In the genomic region with DNA sequence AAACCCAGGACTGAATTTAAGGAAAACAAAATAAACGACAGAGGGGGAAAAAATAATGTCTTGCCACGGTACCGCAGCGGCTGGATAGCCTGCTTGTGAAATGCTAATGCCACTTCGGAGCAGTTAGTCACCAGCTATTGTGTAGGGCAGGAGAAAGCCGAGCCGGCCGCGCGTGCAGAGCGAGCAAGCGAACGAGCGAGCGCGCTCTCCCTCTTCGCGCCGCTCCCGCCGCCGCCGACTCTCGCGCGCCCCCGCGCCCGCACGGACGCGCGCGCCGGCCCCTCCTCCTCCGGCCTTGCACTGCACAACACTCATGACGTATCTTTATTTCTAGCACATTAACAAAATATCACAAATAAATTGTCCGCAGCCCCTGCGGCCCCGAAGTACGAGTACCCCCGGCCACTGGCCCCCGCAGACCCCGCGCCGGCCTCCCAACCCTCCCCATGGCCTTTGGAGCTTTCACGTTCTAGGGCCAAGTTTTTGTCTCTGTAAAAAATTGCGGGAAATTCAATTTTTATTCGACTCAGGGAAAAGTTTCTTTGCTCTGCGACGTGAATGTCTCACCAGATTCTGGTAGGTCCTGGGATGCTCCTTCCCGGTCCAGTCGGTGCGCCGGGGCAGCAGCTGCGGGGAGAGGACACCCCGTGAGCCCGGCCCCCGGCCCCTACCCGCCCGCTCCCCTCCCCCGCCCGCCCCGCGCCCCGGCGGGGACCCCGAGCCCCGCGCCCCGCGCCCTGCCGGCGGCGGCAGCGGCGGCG, we compare ENCODE assay signal across 1 cellular context.
TF ChIP-seq lines count a peak whose summit lies in the region.

No MANE protein-coding gene starts in this region.

TF ChIP-seq in HepG2, 621 proteins besides CTCF, POLR2A, EP300 and RAD21 (continued from another document and continues in another):
- TF ChIP-seq ARID4A (CRISPR knock-in tag; IDR thresholded peaks at IDR 0.05; ENCODE audit: borderline replicate concordance), result peak; percentile 44; the same call in 1 of the 2 replicates
- no peak for TF ChIP-seq POGK (CRISPR knock-in tag; conservative IDR thresholded peaks at IDR 0.05)
- TF ChIP-seq, protein P1, sequence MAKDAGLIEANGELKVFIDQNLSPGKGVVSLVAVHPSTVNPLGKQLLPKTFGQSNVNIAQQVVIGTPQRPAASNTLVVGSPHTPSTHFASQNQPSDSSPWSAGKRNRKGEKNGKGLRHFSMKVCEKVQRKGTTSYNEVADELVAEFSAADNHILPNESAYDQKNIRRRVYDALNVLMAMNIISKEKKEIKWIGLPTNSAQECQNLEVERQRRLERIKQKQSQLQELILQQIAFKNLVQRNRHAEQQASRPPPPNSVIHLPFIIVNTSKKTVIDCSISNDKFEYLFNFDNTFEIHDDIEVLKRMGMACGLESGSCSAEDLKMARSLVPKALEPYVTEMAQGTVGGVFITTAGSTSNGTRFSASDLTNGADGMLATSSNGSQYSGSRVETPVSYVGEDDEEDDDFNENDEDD (CRISPR knock-in tag; IDR thresholded peaks at IDR 0.05; ENCODE audit: borderline replicate concordance), result peak; percentile 11; the same call in 1 of the 2 replicates
- 0 out of 2 replicates have a peak, but pooled peaks have one; percentile 12 for TF ChIP-seq ATF2 (CRISPR knock-in tag; IDR thresholded peaks at IDR 0.05)
- TF ChIP-seq YY1 (IDR thresholded peaks at IDR 0.05; ENCODE audit: insufficient read depth, insufficient replicate concordance, low read depth, low read length), result peak; percentile 41
- peak; percentile 48; the same call in 1 of the 2 replicates for TF ChIP-seq ZFX (CRISPR knock-in tag; IDR thresholded peaks at IDR 0.05; ENCODE audit: low read depth)
- TF ChIP-seq FOSL2 (CRISPR knock-in tag; IDR thresholded peaks at IDR 0.05), result peak; percentile 58
- peak; percentile 74 for TF ChIP-seq SIN3B (IDR thresholded peaks at IDR 0.05; ENCODE audit: low read length)
- 0 out of 2 replicates have a peak, but pooled peaks have one; percentile 58 for TF ChIP-seq SIN3A (IDR thresholded peaks at IDR 0.05; ENCODE audit: borderline replicate concordance, low read depth, low read length)
- TF ChIP-seq CENPT (CRISPR knock-in tag; IDR thresholded peaks at IDR 0.05; ENCODE audit: low read depth), result no peak
- TF ChIP-seq ZSCAN31 (CRISPR knock-in tag; IDR thresholded peaks at IDR 0.05; ENCODE audit: low read depth), result no peak
- 0 out of 2 replicates have a peak, but pooled peaks have one; percentile 6 for TF ChIP-seq FOXA3 (CRISPR knock-in tag; IDR thresholded peaks at IDR 0.05)
- 0 out of 2 replicates have a peak, but pooled peaks have one; percentile 51 for TF ChIP-seq MXD4 (CRISPR knock-in tag; IDR thresholded peaks at IDR 0.05)
- TF ChIP-seq ZNF616 (CRISPR knock-in tag; IDR thresholded peaks at IDR 0.05; ENCODE audit: low read depth), result 0 out of 2 replicates have a peak, but pooled peaks have one; percentile 28
- TF ChIP-seq, protein P2, sequence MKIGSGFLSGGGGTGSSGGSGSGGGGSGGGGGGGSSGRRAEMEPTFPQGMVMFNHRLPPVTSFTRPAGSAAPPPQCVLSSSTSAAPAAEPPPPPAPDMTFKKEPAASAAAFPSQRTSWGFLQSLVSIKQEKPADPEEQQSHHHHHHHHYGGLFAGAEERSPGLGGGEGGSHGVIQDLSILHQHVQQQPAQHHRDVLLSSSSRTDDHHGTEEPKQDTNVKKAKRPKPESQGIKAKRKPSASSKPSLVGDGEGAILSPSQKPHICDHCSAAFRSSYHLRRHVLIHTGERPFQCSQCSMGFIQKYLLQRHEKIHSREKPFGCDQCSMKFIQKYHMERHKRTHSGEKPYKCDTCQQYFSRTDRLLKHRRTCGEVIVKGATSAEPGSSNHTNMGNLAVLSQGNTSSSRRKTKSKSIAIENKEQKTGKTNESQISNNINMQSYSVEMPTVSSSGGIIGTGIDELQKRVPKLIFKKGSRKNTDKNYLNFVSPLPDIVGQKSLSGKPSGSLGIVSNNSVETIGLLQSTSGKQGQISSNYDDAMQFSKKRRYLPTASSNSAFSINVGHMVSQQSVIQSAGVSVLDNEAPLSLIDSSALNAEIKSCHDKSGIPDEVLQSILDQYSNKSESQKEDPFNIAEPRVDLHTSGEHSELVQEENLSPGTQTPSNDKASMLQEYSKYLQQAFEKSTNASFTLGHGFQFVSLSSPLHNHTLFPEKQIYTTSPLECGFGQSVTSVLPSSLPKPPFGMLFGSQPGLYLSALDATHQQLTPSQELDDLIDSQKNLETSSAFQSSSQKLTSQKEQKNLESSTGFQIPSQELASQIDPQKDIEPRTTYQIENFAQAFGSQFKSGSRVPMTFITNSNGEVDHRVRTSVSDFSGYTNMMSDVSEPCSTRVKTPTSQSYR (CRISPR knock-in tag; IDR thresholded peaks at IDR 0.05; ENCODE audit: borderline replicate concordance), result peak; percentile 52; the same call in 1 of the 2 replicates
- peak; percentile 80; the same call in 1 of the 2 replicates for TF ChIP-seq KDM5A (IDR thresholded peaks at IDR 0.05; ENCODE audit: borderline replicate concordance, low read length)
- TF ChIP-seq, protein P3, sequence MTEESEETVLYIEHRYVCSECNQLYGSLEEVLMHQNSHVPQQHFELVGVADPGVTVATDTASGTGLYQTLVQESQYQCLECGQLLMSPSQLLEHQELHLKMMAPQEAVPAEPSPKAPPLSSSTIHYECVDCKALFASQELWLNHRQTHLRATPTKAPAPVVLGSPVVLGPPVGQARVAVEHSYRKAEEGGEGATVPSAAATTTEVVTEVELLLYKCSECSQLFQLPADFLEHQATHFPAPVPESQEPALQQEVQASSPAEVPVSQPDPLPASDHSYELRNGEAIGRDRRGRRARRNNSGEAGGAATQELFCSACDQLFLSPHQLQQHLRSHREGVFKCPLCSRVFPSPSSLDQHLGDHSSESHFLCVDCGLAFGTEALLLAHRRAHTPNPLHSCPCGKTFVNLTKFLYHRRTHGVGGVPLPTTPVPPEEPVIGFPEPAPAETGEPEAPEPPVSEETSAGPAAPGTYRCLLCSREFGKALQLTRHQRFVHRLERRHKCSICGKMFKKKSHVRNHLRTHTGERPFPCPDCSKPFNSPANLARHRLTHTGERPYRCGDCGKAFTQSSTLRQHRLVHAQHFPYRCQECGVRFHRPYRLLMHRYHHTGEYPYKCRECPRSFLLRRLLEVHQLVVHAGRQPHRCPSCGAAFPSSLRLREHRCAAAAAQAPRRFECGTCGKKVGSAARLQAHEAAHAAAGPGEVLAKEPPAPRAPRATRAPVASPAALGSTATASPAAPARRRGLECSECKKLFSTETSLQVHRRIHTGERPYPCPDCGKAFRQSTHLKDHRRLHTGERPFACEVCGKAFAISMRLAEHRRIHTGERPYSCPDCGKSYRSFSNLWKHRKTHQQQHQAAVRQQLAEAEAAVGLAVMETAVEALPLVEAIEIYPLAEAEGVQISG (CRISPR knock-in tag; IDR thresholded peaks at IDR 0.05), result peak; percentile 40; the same call in 1 of the 2 replicates
- TF ChIP-seq KDM5B (CRISPR knock-in tag; IDR thresholded peaks at IDR 0.05; ENCODE audit: borderline replicate concordance), result peak; percentile 32; the same call in 1 of the 2 replicates
- TF ChIP-seq ASH2L (IDR thresholded peaks at IDR 0.05; ENCODE audit: insufficient read length, low read depth, low read length), result peak; percentile 93
- 0 out of 2 replicates have a peak, but pooled peaks have one; percentile 11 for TF ChIP-seq ISL2 (CRISPR knock-in tag; IDR thresholded peaks at IDR 0.05)
- peak; percentile 30; the same call in 1 of the 2 replicates for TF ChIP-seq ZMYM4 (CRISPR knock-in tag; IDR thresholded peaks at IDR 0.05)
- TF ChIP-seq ZFY (CRISPR knock-in tag; IDR thresholded peaks at IDR 0.05), result peak; percentile 40; the same call in 1 of the 2 replicates
- TF ChIP-seq MXI1 (IDR thresholded peaks at IDR 0.05; ENCODE audit: borderline replicate concordance, low read depth, low read length), result peak; percentile 58; the same call in 1 of the 3 replicates
- no peak for TF ChIP-seq NFRKB (IDR thresholded peaks at IDR 0.05)
- TF ChIP-seq, protein P4, sequence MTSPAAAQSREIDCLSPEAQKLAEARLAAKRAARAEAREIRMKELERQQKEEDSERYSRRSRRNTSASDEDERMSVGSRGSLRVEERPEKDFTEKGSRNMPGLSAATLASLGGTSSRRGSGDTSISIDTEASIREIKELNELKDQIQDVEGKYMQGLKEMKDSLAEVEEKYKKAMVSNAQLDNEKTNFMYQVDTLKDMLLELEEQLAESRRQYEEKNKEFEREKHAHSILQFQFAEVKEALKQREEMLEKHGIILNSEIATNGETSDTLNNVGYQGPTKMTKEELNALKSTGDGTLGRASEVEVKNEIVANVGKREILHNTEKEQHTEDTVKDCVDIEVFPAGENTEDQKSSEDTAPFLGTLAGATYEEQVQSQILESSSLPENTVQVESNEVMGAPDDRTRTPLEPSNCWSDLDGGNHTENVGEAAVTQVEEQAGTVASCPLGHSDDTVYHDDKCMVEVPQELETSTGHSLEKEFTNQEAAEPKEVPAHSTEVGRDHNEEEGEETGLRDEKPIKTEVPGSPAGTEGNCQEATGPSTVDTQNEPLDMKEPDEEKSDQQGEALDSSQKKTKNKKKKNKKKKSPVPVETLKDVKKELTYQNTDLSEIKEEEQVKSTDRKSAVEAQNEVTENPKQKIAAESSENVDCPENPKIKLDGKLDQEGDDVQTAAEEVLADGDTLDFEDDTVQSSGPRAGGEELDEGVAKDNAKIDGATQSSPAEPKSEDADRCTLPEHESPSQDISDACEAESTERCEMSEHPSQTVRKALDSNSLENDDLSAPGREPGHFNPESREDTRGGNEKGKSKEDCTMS (CRISPR knock-in tag; conservative IDR thresholded peaks at IDR 0.05), result no peak
- TF ChIP-seq, protein P5, sequence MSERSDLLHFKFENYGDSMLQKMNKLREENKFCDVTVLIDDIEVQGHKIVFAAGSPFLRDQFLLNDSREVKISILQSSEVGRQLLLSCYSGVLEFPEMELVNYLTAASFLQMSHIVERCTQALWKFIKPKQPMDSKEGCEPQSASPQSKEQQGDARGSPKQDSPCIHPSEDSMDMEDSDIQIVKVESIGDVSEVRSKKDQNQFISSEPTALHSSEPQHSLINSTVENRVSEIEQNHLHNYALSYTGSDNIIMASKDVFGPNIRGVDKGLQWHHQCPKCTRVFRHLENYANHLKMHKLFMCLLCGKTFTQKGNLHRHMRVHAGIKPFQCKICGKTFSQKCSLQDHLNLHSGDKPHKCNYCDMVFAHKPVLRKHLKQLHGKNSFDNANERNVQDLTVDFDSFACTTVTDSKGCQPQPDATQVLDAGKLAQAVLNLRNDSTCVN (CRISPR knock-in tag; IDR thresholded peaks at IDR 0.05; ENCODE audit: borderline replicate concordance), result 0 out of 2 replicates have a peak, but pooled peaks have one; percentile 29
- peak; percentile 36; the same call in 1 of the 2 replicates for TF ChIP-seq CEBPG (CRISPR knock-in tag; IDR thresholded peaks at IDR 0.05)
